ENCODE assay signal across 20 cellular contexts in the genomic region with DNA sequence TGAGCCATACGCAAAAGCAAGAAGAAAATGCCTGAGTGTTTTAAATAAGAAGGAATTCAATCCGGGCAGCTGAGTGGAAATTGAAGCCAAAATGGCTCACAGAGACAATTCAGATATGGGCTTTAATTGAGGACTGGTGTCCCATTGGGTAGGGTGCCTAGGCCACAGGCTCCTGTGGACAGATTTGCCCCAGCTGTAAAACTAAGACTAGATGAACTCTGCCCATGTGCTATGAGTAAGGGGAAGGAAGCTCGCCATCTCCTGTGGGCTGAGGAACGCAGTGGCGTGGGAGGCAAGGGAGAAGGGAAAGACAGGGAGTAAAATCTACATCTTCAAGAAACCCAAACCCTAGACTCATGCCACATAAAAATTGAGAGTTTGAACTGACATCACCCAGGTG.
DNase-seq lines count a peak whose midpoint lies in the region; ATAC-seq and TF ChIP-seq lines count a peak whose summit lies in the region.
"Had no signal": no experiment of that assay in that cellular context is flagged by ENCODE, and none has a peak within 500 bp of the region (broad histone marks: within the 10 kb centered on the region; RNA-seq: fewer than 3 reads in every experiment).

No MANE protein-coding gene starts in this region.

- H3K4me3 Mint-ChIP-seq in T-helper 17 cell: no peak overlapping the region
- H3K4me3 Mint-ChIP-seq in activated naive CD8-positive, alpha-beta T cell treated with anti-CD3 and anti-CD28 coated beads for 36 hours: no peak overlapping the region
- H3K4me3 Mint-ChIP-seq: CD14-positive monocyte; CD4-positive, alpha-beta T cell; CD8-positive, alpha-beta T cell had no signal

- H3K36me3 ChIP-seq in esophagus muscularis mucosa: no peaks in the 10 kb centered on the region
- H3K36me3 ChIP-seq: BE2C, BLaER1 had no signal

- H3K9me3 ChIP-seq in T-helper 17 cell (ENCODE audit: control insufficient read depth, low read length, poor library complexity, severe bottlenecking): no peaks in the 10 kb centered on the region
- H3K9me3 ChIP-seq in esophagus muscularis mucosa: no peaks in the 10 kb centered on the region
- H3K9me3 ChIP-seq: A549, BE2C, BLaER1, Caco-2 had no signal

- no peaks in the 10 kb centered on the region for H3K27me3 Mint-ChIP-seq in T-helper 17 cell
- no peaks in the 10 kb centered on the region for H3K27me3 Mint-ChIP-seq in activated naive CD8-positive, alpha-beta T cell treated with anti-CD3 and anti-CD28 coated beads for 36 hours
- H3K27me3 Mint-ChIP-seq: CD4-positive, alpha-beta T cell had no signal

- WGBS in esophagus muscularis mucosa: 87% methylated on average over 5 of the region's 5 CpGs

- no peaks in the 10 kb centered on the region for H3K27me3 ChIP-seq in esophagus muscularis mucosa
- H3K27me3 ChIP-seq: BE2C, BLaER1 had no signal

- TF ChIP-seq POLR2A in esophagus muscularis mucosa (IDR thresholded peaks at IDR 0.05; ENCODE audit: low read depth): no peak

- ATAC-seq in T-helper 17 cell: no peak
- ATAC-seq in HG02759 (IDR thresholded peaks at IDR 0.05; ENCODE audit: unreplicated experiment): no peak
- ATAC-seq: A549; CD8-positive, alpha-beta T cell; GM12878 had no signal

- DNase-seq in CD1c-positive myeloid dendritic cell (ENCODE audit: extremely low spot score): peak; percentile 38
- no peak for DNase-seq in T-helper 17 cell
- peak; percentile 32 for DNase-seq in dermis blood vessel endothelial cell
- DNase-seq in esophagus muscularis mucosa (ENCODE audit: extremely low spot score): peak; percentile 77
- DNase-seq in activated naive CD8-positive, alpha-beta T cell treated with anti-CD3 and anti-CD28 coated beads for 36 hours: no peak
- no peak for DNase-seq in NCI-H1436 treated with DMSO at 0.1 percent for 48 hours (lab: John Stamatoyannopoulos, UW)
- no peak for DNase-seq in AG08396 (ENCODE audit: low spot score)
- DNase-seq: BE2C; C1 segment of cervical spinal cord; Caco-2; Calu3; CD4-positive, alpha-beta T cell; CD8-positive, alpha-beta T cell; DMS79 treated with DMSO at 0.1 percent for 48 hours had no signal

- H3K36me3 Mint-ChIP-seq in T-helper 17 cell (ENCODE audit: low read depth): peaks cover 4% of the 10 kb centered on the region
- peaks cover 4% of the 10 kb centered on the region for H3K36me3 Mint-ChIP-seq in activated naive CD8-positive, alpha-beta T cell treated with anti-CD3 and anti-CD28 coated beads for 36 hours
- H3K36me3 Mint-ChIP-seq: CD14-positive monocyte had no signal

- H3K4me3 ChIP-seq in esophagus muscularis mucosa: no peak overlapping the region
- H3K4me3 ChIP-seq: A549, BLaER1, GM12878 had no signal

- H3K9me3 Mint-ChIP-seq in activated naive CD8-positive, alpha-beta T cell treated with anti-CD3 and anti-CD28 coated beads for 36 hours: no peaks in the 10 kb centered on the region
- H3K9me3 Mint-ChIP-seq: CD4-positive, alpha-beta T cell; CD8-positive, alpha-beta T cell had no signal

- H3K27ac ChIP-seq in esophagus muscularis mucosa (replicated peaks in 1 of 4): no peak overlapping the region
- H3K27ac ChIP-seq: 22Rv1, A549, BLaER1 had no signal

- TF ChIP-seq CTCF in esophagus muscularis mucosa (IDR thresholded peaks at IDR 0.05): no peak

- H3K27ac Mint-ChIP-seq in T-helper 17 cell: peak overlapping the region; percentile 39
- no peak overlapping the region for H3K27ac Mint-ChIP-seq in activated naive CD8-positive, alpha-beta T cell treated with anti-CD3 and anti-CD28 coated beads for 36 hours
- H3K27ac Mint-ChIP-seq: CD4-positive, alpha-beta T cell; CD8-positive, alpha-beta T cell had no signal

- intact Hi-C loops in esophagus muscularis mucosa (cut with DNase I): no loop called here

- peaks cover 0 to 15% (median 9%) of the 10 kb centered on the region in 4 donors for H3K4me1 ChIP-seq in esophagus muscularis mucosa
- H3K4me1 ChIP-seq: BLaER1, Caco-2 had no signal

- peaks cover 22% of the 10 kb centered on the region for H3K4me1 Mint-ChIP-seq in T-helper 17 cell
- H3K4me1 Mint-ChIP-seq in activated naive CD8-positive, alpha-beta T cell treated with anti-CD3 and anti-CD28 coated beads for 36 hours: peaks cover 14% of the 10 kb centered on the region

- TF ChIP-seq EP300 in esophagus muscularis mucosa (IDR thresholded peaks at IDR 0.05): no peak

Comparison
In these comparisons a context has a peak if more than half of its experiments do, and no peak if none do; other contexts are left out.
1. DNase-seq: peak in CD1c-positive myeloid dendritic cell (single experiment), dermis blood vessel endothelial cell (single experiment) and esophagus muscularis mucosa (single experiment); none in T-helper 17 cell (0 of 3), activated naive CD8-positive, alpha-beta T cell treated with anti-CD3 and anti-CD28 coated beads for 36 hours (single experiment), NCI-H1436 treated with DMSO at 0.1 percent for 48 hours (single experiment) and AG08396 (single experiment).